22 cellular contexts compared by ENCODE assay signal in genomic region chr22:49662681-49663080, GRCh38.
"Had no signal": no experiment of that assay in that cellular context is flagged by ENCODE, and none has a peak within 500 bp of the region (broad histone marks: within the 10 kb centered on the region; RNA-seq: fewer than 3 reads in every experiment).

No MANE protein-coding gene starts in this region.

- H3K27ac ChIP-seq: gastrocnemius medialis, left lung, neutrophil, spleen, thyroid gland, vagina had no signal

- H3K36me3 ChIP-seq: gastrocnemius medialis, left lung, neutrophil, spleen, thyroid gland, vagina had no signal

- H3K4me2 ChIP-seq: SK-N-SH had no signal

- H3K9me3 ChIP-seq: gastrocnemius medialis, left lung, neutrophil, SK-N-SH, spleen, thyroid gland, vagina had no signal

- H3K4me3 Mint-ChIP-seq: activated CD4-positive, alpha-beta T cell treated with anti-CD3 and anti-CD28 coated beads, Interleukin-2, amount 10 ng/mL, durations not matched to agents 7 days and 5 days; activated naive CD8-positive, alpha-beta T cell treated with anti-CD3 and anti-CD28 coated beads for 36 hours; activated T-helper 1 cell treated with anti-CD3 and anti-CD28 coated beads, Interleukin-12 subunit alpha, Interleukin-12 subunit beta, Interleukin-2, Interleukin-4 antibody, amounts not matched to agents 30 ng/mL and 10 ng/mL and 1 ng/mL, durations not matched to agents 14 hours and 24 hours and 36 hours; brain; memory B cell; naive thymus-derived CD4-positive, alpha-beta T cell; T-cell had no signal

- H3K27me3 Mint-ChIP-seq: activated CD4-positive, alpha-beta T cell treated with anti-CD3 and anti-CD28 coated beads, Interleukin-2, amount 10 ng/mL, durations not matched to agents 7 days and 5 days; activated naive CD8-positive, alpha-beta T cell treated with anti-CD3 and anti-CD28 coated beads for 36 hours had no signal

- H3K9ac ChIP-seq: SK-N-SH had no signal

- H3K4me1 ChIP-seq: gastrocnemius medialis, vagina had no signal

- H3K9me3 Mint-ChIP-seq: activated CD4-positive, alpha-beta T cell treated with anti-CD3 and anti-CD28 coated beads, Interleukin-2, amount 10 ng/mL, durations not matched to agents 7 days and 5 days; activated naive CD8-positive, alpha-beta T cell treated with anti-CD3 and anti-CD28 coated beads for 36 hours; activated T-helper 1 cell treated with anti-CD3 and anti-CD28 coated beads, Interleukin-12 subunit alpha, Interleukin-12 subunit beta, Interleukin-2, Interleukin-4 antibody, amounts not matched to agents 30 ng/mL and 10 ng/mL and 1 ng/mL, durations not matched to agents 14 hours and 24 hours and 36 hours; memory B cell; T-cell had no signal

- FAIRE-seq: colon, endometrium, keratinocyte had no signal

- DNase-seq: activated CD4-positive, alpha-beta T cell treated with anti-CD3 and anti-CD28 coated beads, Interleukin-2, amount 10 ng/mL, durations not matched to agents 7 days and 5 days; activated naive CD4-positive, alpha-beta T cell; activated naive CD8-positive, alpha-beta T cell treated with anti-CD3 and anti-CD28 coated beads for 36 hours; activated T-cell treated with anti-CD3 and anti-CD28 coated beads for 4 hours; caudate nucleus; gastrocnemius medialis; naive thymus-derived CD4-positive, alpha-beta T cell; SK-N-SH; spleen; stimulated activated CD8-positive, alpha-beta memory T cell treated with anti-CD3 and anti-CD28 coated beads, Interleukin-4, amount 100 ng/mL, for 48 hours; stimulated activated naive CD4-positive, alpha-beta T cell treated with Interleukin-2 at 50 U/mL for 16 hours; thyroid gland had no signal

- ATAC-seq: gastrocnemius medialis; left lung; naive thymus-derived CD4-positive, alpha-beta T cell; T-cell had no signal

- H3K27ac Mint-ChIP-seq: activated CD4-positive, alpha-beta T cell treated with anti-CD3 and anti-CD28 coated beads, Interleukin-2, amount 10 ng/mL, durations not matched to agents 7 days and 5 days; activated naive CD8-positive, alpha-beta T cell treated with anti-CD3 and anti-CD28 coated beads for 36 hours; activated T-helper 1 cell treated with anti-CD3 and anti-CD28 coated beads, Interleukin-12 subunit alpha, Interleukin-12 subunit beta, Interleukin-2, Interleukin-4 antibody, amounts not matched to agents 30 ng/mL and 10 ng/mL and 1 ng/mL, durations not matched to agents 14 hours and 24 hours and 36 hours; memory B cell; naive thymus-derived CD4-positive, alpha-beta T cell; T-cell had no signal

- H3K27me3 ChIP-seq: thyroid gland, vagina had no signal

- H3K4me3 ChIP-seq: gastrocnemius medialis, left lung, spleen, thyroid gland, vagina had no signal

- H3K36me3 Mint-ChIP-seq: activated naive CD8-positive, alpha-beta T cell treated with anti-CD3 and anti-CD28 coated beads for 36 hours; brain; memory B cell; naive thymus-derived CD4-positive, alpha-beta T cell; T-cell had no signal
